Comparison of ENCODE assay signal across 19 cellular contexts in the genomic region with DNA sequence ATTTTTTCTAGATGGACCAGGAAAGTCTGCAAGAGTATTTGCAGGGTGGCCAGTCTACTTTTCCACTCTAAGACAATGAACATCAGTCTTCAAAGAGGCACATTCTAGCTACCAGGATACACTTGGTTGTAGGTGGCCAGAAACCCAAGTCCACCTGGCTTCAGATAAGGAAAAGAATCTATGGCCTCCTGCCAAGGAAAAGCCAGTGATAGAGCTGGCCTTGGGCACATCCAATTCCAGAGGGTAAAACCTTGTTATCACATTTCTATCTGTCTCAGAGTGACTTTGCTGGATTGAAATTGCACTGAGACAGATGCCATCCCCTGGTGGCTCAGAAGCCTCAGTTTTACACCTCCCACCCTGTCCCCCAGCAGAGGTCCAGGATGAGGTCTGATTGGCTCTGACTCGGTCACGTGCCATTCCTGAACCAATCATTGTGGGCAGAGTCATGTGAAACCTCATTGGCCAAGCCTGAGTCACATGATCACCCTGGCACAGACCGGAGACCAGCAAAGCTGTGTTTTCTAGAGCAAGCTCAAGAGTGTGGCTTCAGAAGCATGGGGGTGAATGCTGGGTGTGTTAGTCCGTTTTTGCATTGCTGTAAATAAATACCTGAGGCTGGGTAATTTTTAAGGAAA.
DNase-seq lines count a peak whose midpoint lies in the region; ATAC-seq, FAIRE-seq and TF ChIP-seq lines count a peak whose summit lies in the region.
"Had no signal": no experiment of that assay in that cellular context is flagged by ENCODE, and none has a peak within 500 bp of the region (broad histone marks: within the 10 kb centered on the region; RNA-seq: fewer than 3 reads in every experiment).

No MANE protein-coding gene starts in this region.

- peaks cover 3% of the 10 kb centered on the region; the same call in 1 of the 2 replicates for H3K9me3 Mint-ChIP-seq in WTC11
- H3K9me3 Mint-ChIP-seq in activated naive CD4-positive, alpha-beta T cell treated with anti-CD3 and anti-CD28 coated beads, Interleukin-2, amount 50 U/mL, for 72 hours: no peaks in the 10 kb centered on the region
- H3K9me3 Mint-ChIP-seq in activated T-cell treated with anti-CD3 and anti-CD28 coated beads, Interleukin-2, amount 50 U/mL, for 4 hours: no peaks in the 10 kb centered on the region
- H3K9me3 Mint-ChIP-seq: neural crest cell had no signal

- H3K4me3 ChIP-seq in MG63 (no peak overlapping the region), pancreas (no peak overlapping the region)
- H3K4me3 ChIP-seq: coronary artery, suprapubic skin had no signal

- peaks cover 20 to 27% (median 21%) of the 10 kb centered on the region in 3 donors for H3K4me1 ChIP-seq in pancreas

- no peak for TF ChIP-seq CTCF in WTC11 (IDR thresholded peaks at IDR 0.05)
- no peak for TF ChIP-seq CTCF in pancreas (IDR thresholded peaks at IDR 0.05)

- peaks cover 2% of the 10 kb centered on the region; the same call in 1 of the 2 replicates for H3K36me3 Mint-ChIP-seq in WTC11
- H3K36me3 Mint-ChIP-seq in activated naive CD4-positive, alpha-beta T cell treated with anti-CD3 and anti-CD28 coated beads, Interleukin-2, amount 50 U/mL, for 72 hours: no peaks in the 10 kb centered on the region
- no peaks in the 10 kb centered on the region for H3K36me3 Mint-ChIP-seq in activated T-cell treated with anti-CD3 and anti-CD28 coated beads, Interleukin-2, amount 50 U/mL, for 4 hours (ENCODE audit: insufficient read depth)

- H3K36me3 ChIP-seq in MG63: no peaks in the 10 kb centered on the region
- H3K36me3 ChIP-seq in pancreas: no peaks in the 10 kb centered on the region
- H3K36me3 ChIP-seq: suprapubic skin had no signal

- peaks cover 31% of the 10 kb centered on the region for H3K4me1 Mint-ChIP-seq in WTC11
- no peaks in the 10 kb centered on the region for H3K4me1 Mint-ChIP-seq in activated T-cell treated with anti-CD3 and anti-CD28 coated beads, Interleukin-2, amount 50 U/mL, for 4 hours (ENCODE audit: low read depth)

- CTCF ChIA-PET in WTC11 (lab: Charles Lee): no interaction called here

- ATAC-seq in WTC11 (peak; percentile 39; the same call in 1 of the 2 replicates), pancreas (peak in 3 of 4 donors; percentile 37 to 59 (median 51)), GM19463 (IDR thresholded peaks at IDR 0.05; ENCODE audit: unreplicated experiment) (no peak)
- ATAC-seq in activated naive CD4-positive, alpha-beta T cell treated with anti-CD3 and anti-CD28 coated beads, Interleukin-2, amount 50 U/mL, for 72 hours: no peak
- no peak for ATAC-seq in activated T-cell treated with anti-CD3 and anti-CD28 coated beads, Interleukin-2, amount 50 U/mL, for 4 hours

- 79 to 85% methylated on average over 4 of the region's 4 CpGs for WGBS in pancreas, 2 donors

- H3K4me3 Mint-ChIP-seq in WTC11: no peak overlapping the region
- no peak overlapping the region for H3K4me3 Mint-ChIP-seq in activated T-cell treated with anti-CD3 and anti-CD28 coated beads, Interleukin-2, amount 50 U/mL, for 4 hours
- H3K4me3 Mint-ChIP-seq: neural crest cell had no signal

- DNase-seq in DMS 273 (lab: John Stamatoyannopoulos, UW; ENCODE audit: unreplicated experiment) (peak; percentile 38), DMS 273 treated with DMSO at 0.1 percent for 48 hours (lab: John Stamatoyannopoulos, UW) (no peak), MG63 (peak; percentile 13), WTC11 (ENCODE audit: low spot score) (no peak), pancreas (no peak)
- DNase-seq in activated naive CD4-positive, alpha-beta T cell treated with anti-CD3 and anti-CD28 coated beads, Interleukin-2, amount 50 U/mL, for 72 hours (ENCODE audit: low spot score in 2 of 2): no peak
- no peak for DNase-seq in activated T-cell treated with anti-CD3 and anti-CD28 coated beads, Interleukin-2, amount 50 U/mL, for 4 hours
- DNase-seq: HCEC 1CT, midbrain, NCI-H1694, NCI-H510A, Right ventricle myocardium superior had no signal

- H3K27ac Mint-ChIP-seq in WTC11: no peak overlapping the region
- no peak overlapping the region for H3K27ac Mint-ChIP-seq in activated naive CD4-positive, alpha-beta T cell treated with anti-CD3 and anti-CD28 coated beads, Interleukin-2, amount 50 U/mL, for 72 hours

- intact Hi-C loops in pancreas (cut with DNase I): no loop called here

- no peaks in the 10 kb centered on the region for H3K27me3 ChIP-seq in MG63
- no peaks in the 10 kb centered on the region for H3K27me3 ChIP-seq in pancreas

- POLR2A ChIA-PET in WTC11 (lab: Charles Lee): no interaction called here

- H3K27me3 Mint-ChIP-seq in WTC11 (ENCODE audit: low read depth): no peaks in the 10 kb centered on the region; the same call in 1 of the 2 replicates
- peaks cover 24% of the 10 kb centered on the region for H3K27me3 Mint-ChIP-seq in activated T-cell treated with anti-CD3 and anti-CD28 coated beads, Interleukin-2, amount 50 U/mL, for 4 hours (ENCODE audit: low read depth)

- no peak for FAIRE-seq in pancreas (lab: Jason Lieb, UNC)
- FAIRE-seq: GM19239 had no signal

- H3K27ac ChIP-seq in pancreas: no peak overlapping the region
- H3K27ac ChIP-seq: 22Rv1, C4-2B, suprapubic skin had no signal

- H3K9me3 ChIP-seq in MG63: no peaks in the 10 kb centered on the region
- no peaks in the 10 kb centered on the region for H3K9me3 ChIP-seq in pancreas
- H3K9me3 ChIP-seq: suprapubic skin had no signal

TF ChIP-seq in WTC11, 78 proteins besides CTCF, POLR2A, EP300 and RAD21:
- TF ChIP-seq, protein P1, sequence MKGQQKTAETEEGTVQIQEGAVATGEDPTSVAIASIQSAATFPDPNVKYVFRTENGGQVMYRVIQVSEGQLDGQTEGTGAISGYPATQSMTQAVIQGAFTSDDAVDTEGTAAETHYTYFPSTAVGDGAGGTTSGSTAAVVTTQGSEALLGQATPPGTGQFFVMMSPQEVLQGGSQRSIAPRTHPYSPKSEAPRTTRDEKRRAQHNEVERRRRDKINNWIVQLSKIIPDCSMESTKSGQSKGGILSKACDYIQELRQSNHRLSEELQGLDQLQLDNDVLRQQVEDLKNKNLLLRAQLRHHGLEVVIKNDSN (CRISPR knock-in tag; IDR thresholded peaks at IDR 0.05): peak; percentile 70; the same call in 1 of the 2 replicates
- TF ChIP-seq NFYB (CRISPR knock-in tag; conservative IDR thresholded peaks at IDR 0.05; ENCODE audit: low read depth): peak; percentile 60
- TF ChIP-seq, protein P2, sequence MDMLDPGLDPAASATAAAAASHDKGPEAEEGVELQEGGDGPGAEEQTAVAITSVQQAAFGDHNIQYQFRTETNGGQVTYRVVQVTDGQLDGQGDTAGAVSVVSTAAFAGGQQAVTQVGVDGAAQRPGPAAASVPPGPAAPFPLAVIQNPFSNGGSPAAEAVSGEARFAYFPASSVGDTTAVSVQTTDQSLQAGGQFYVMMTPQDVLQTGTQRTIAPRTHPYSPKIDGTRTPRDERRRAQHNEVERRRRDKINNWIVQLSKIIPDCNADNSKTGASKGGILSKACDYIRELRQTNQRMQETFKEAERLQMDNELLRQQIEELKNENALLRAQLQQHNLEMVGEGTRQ (CRISPR knock-in tag; IDR thresholded peaks at IDR 0.05): peak; percentile 82
- no peak for TF ChIP-seq ZNF219 (CRISPR knock-in tag; IDR thresholded peaks at IDR 0.05; ENCODE audit: borderline replicate concordance)

Comparison
In these comparisons a context has a peak if more than half of its experiments do, and no peak if none do; other contexts are left out.
1. DNase-seq: peak in DMS 273 (single experiment) and MG63 (single experiment); none in DMS 273 treated with DMSO at 0.1 percent for 48 hours (single experiment), WTC11 (single experiment), pancreas (0 of 6), activated naive CD4-positive, alpha-beta T cell treated with anti-CD3 and anti-CD28 coated beads, Interleukin-2, amount 50 U/mL, for 72 hours (0 of 2) and activated T-cell treated with anti-CD3 and anti-CD28 coated beads, Interleukin-2, amount 50 U/mL, for 4 hours (single experiment).
2. ATAC-seq: peak in WTC11 (single experiment) and pancreas (3 of 4); none in activated naive CD4-positive, alpha-beta T cell treated with anti-CD3 and anti-CD28 coated beads, Interleukin-2, amount 50 U/mL, for 72 hours (0 of 2), activated T-cell treated with anti-CD3 and anti-CD28 coated beads, Interleukin-2, amount 50 U/mL, for 4 hours (0 of 2) and GM19463 (single experiment).